ENCODE assay signal across 9 cellular contexts in genomic region chr3:13111173-13111873, GRCh38. TPM values are rescaled to one million over a fixed set of nuclear protein-coding genes. Genes with fewer than 3 reads are reported as not detected.
DNase-seq lines count a peak whose midpoint lies in the region; ATAC-seq and TF ChIP-seq lines count a peak whose summit lies in the region.
"Had no signal": no experiment of that assay in that cellular context is flagged by ENCODE, and none has a peak within 500 bp of the region (broad histone marks: within the 10 kb centered on the region; RNA-seq: fewer than 3 reads in every experiment).

No MANE protein-coding gene starts in this region.

- no peak overlapping the region for H3K9ac ChIP-seq in SK-N-SH

- H3K9me2 ChIP-seq in SK-N-SH = no peaks in the 10 kb centered on the region

- TF ChIP-seq EP300 in Ishikawa (IDR thresholded peaks at IDR 0.05; ENCODE audit: borderline replicate concordance) = no peak; the same call in 1 of the 2 replicates
- no peak for TF ChIP-seq EP300 in SK-N-SH (IDR thresholded peaks at IDR 0.05; ENCODE audit: borderline replicate concordance in 1 of 2, low read depth in 1 of 2, low read length in 1 of 2)

- intact Hi-C loops in left ventricle myocardium superior (cut with micrococcal nuclease) = no loop called here

- no peak overlapping the region for H3K27ac Mint-ChIP-seq in stimulated activated naive CD8-positive, alpha-beta T cell treated with anti-CD3 and anti-CD28 coated beads, Interleukin-15, amount 100 ng/mL, for 72 hours

- WGBS in SK-N-SH (ENCODE audit: low lambda C conversion rate) = 58% methylated on average over 8 of the region's 9 CpGs

- no peak for DNase-seq in stimulated activated naive CD8-positive, alpha-beta T cell treated with anti-CD3 and anti-CD28 coated beads, Interleukin-15, amount 100 ng/mL, for 72 hours
- DNase-seq in stimulated activated naive CD8-positive, alpha-beta T cell treated with anti-CD3 and anti-CD28 coated beads, Interleukin-15, Interleukin-2, amounts not matched to agents 100 U/mL and 50 U/mL, for 24 hours = no peak
- DNase-seq in left ventricle myocardium superior = peak; percentile 44
- DNase-seq in pons (ENCODE audit: low spot score) = no peak
- no peak for DNase-seq in DMS79 (lab: John Stamatoyannopoulos, UW)
- DNase-seq in medulla oblongata (ENCODE audit: extremely low spot score) = no peak
- no peak for DNase-seq in SK-N-SH

- no peaks in the 10 kb centered on the region; a peak in 1 of 4 replicates for H3K4me1 ChIP-seq in SK-N-SH (ENCODE audit: control insufficient read depth in 1 of 2, insufficient read depth in 2 of 2, low read depth in 1 of 2, low read length in 1 of 2)

- H3K9me3 ChIP-seq in SK-N-SH = no peaks in the 10 kb centered on the region
- H3K9me3 ChIP-seq: neutrophil had no signal

- H3K4me3 Mint-ChIP-seq in stimulated activated naive CD8-positive, alpha-beta T cell treated with anti-CD3 and anti-CD28 coated beads, Interleukin-15, amount 100 ng/mL, for 72 hours = no peak overlapping the region

- no peak overlapping the region for H3K4me3 ChIP-seq in SK-N-SH (ENCODE audit: low read depth in 2 of 2, low read length in 1 of 2)

- ATAC-seq in stimulated activated naive CD8-positive, alpha-beta T cell treated with anti-CD3 and anti-CD28 coated beads, Interleukin-15, amount 100 ng/mL, for 72 hours = peak; percentile 56
- ATAC-seq in stimulated activated naive CD8-positive, alpha-beta T cell treated with anti-CD3 and anti-CD28 coated beads, Interleukin-15, Interleukin-2, amounts not matched to agents 100 U/mL and 50 U/mL, for 24 hours = no peak
- ATAC-seq in left ventricle myocardium superior = peak; percentile 89

- H3K27me3 Mint-ChIP-seq in stimulated activated naive CD8-positive, alpha-beta T cell treated with anti-CD3 and anti-CD28 coated beads, Interleukin-15, amount 100 ng/mL, for 72 hours = peaks cover 5% of the 10 kb centered on the region

- H3K9me3 Mint-ChIP-seq in stimulated activated naive CD8-positive, alpha-beta T cell treated with anti-CD3 and anti-CD28 coated beads, Interleukin-15, amount 100 ng/mL, for 72 hours = no peaks in the 10 kb centered on the region

- H3K4me1 Mint-ChIP-seq in stimulated activated naive CD8-positive, alpha-beta T cell treated with anti-CD3 and anti-CD28 coated beads, Interleukin-15, amount 100 ng/mL, for 72 hours = peaks cover 15% of the 10 kb centered on the region

- CTCF ChIA-PET in SK-N-SH (lab: Yijun Ruan, JAX) = interaction anchor here (0.9 to 4.1 kb wide), 4 partner anchors 10 to 342 kb away, joined by 3 to 18 read pairs (median 6); no protein-coding TSS in a partner anchor

- no peaks in the 10 kb centered on the region for H3K79me2 ChIP-seq in SK-N-SH (ENCODE audit: insufficient read depth)

- H3K36me3 ChIP-seq in SK-N-SH (replicated peaks in 1 of 2; ENCODE audit: control insufficient read depth in 1 of 2, insufficient read depth in 2 of 2, low read length in 1 of 2) = no peaks in the 10 kb centered on the region
- H3K36me3 ChIP-seq: neutrophil had no signal

- TF ChIP-seq CTCF in SK-N-SH (IDR thresholded peaks at IDR 0.05) = no peak

- H2AFZ ChIP-seq in SK-N-SH (ENCODE audit: low read depth) = no peak overlapping the region

- POLR2A ChIA-PET in SK-N-SH (lab: Yijun Ruan, JAX) = no interaction called here

- no peaks in the 10 kb centered on the region for H3K27me3 ChIP-seq in SK-N-SH (ENCODE audit: insufficient read depth)

- no peak overlapping the region for H3K27ac ChIP-seq in SK-N-SH (ENCODE audit: low read depth in 2 of 2, low read length in 1 of 2)
- H3K27ac ChIP-seq: neutrophil had no signal

- no peaks in the 10 kb centered on the region for H4K20me1 ChIP-seq in SK-N-SH (ENCODE audit: insufficient read depth)

- TF ChIP-seq RAD21 in Ishikawa (IDR thresholded peaks at IDR 0.05; ENCODE audit: low read depth) (no peak), SK-N-SH (IDR thresholded peaks at IDR 0.05; ENCODE audit: low read length) (no peak)

- no peaks in the 10 kb centered on the region for H3F3A ChIP-seq in SK-N-SH (replicated peaks; ENCODE audit: insufficient read depth)

- H3K4me2 ChIP-seq in SK-N-SH = no peak overlapping the region

TF ChIP-seq in Ishikawa, 13 proteins besides CTCF, POLR2A, EP300 and RAD21 (continues in another document):
- TF ChIP-seq REST (IDR thresholded peaks at IDR 0.05; ENCODE audit: low read depth) = no peak
- TF ChIP-seq CEBPB (IDR thresholded peaks at IDR 0.05) = no peak
- no peak for TF ChIP-seq EGR1 (IDR thresholded peaks at IDR 0.05)
- TF ChIP-seq TEAD4 (IDR thresholded peaks at IDR 0.05) = no peak
- no peak for TF ChIP-seq YY1 (IDR thresholded peaks at IDR 0.05; ENCODE audit: low read depth)
- TF ChIP-seq CREB1 (IDR thresholded peaks at IDR 0.05; ENCODE audit: low read depth) = no peak
- TF ChIP-seq TCF12 (IDR thresholded peaks at IDR 0.05; ENCODE audit: low read depth) = 0 out of 2 replicates have a peak, but pooled peaks have one; percentile 16
- peak; percentile 26; the same call in 1 of the 2 replicates for TF ChIP-seq MAX (IDR thresholded peaks at IDR 0.05)

TF ChIP-seq in SK-N-SH, 30 proteins besides CTCF, POLR2A, EP300 and RAD21:
- no peak for TF ChIP-seq CHD2 (IDR thresholded peaks at IDR 0.05; ENCODE audit: low read length, partially characterized antibody)
- no peak for TF ChIP-seq POLR2AphosphoS5 (IDR thresholded peaks at IDR 0.05; ENCODE audit: low read depth, low read length)
- TF ChIP-seq TCF12 (IDR thresholded peaks at IDR 0.05) = no peak
- no peak for TF ChIP-seq IRF3 (IDR thresholded peaks at IDR 0.05; ENCODE audit: low read depth, low read length)
- no peak for TF ChIP-seq TAF1 (IDR thresholded peaks at IDR 0.05; ENCODE audit: borderline replicate concordance, low read depth, low read length)
- no peak for TF ChIP-seq FOXM1 (IDR thresholded peaks at IDR 0.05; ENCODE audit: low read depth)
- no peak for TF ChIP-seq PBX3 (IDR thresholded peaks at IDR 0.05)
- no peak for TF ChIP-seq RCOR1 (IDR thresholded peaks at IDR 0.05; ENCODE audit: low read length)
- TF ChIP-seq USF2 (IDR thresholded peaks at IDR 0.05; ENCODE audit: borderline replicate concordance, low read depth, low read length) = no peak
- no peak for TF ChIP-seq MAX (IDR thresholded peaks at IDR 0.05; ENCODE audit: low read depth)
- no peak for TF ChIP-seq SIN3A (IDR thresholded peaks at IDR 0.05; ENCODE audit: borderline replicate concordance, low read depth, low read length)
- TF ChIP-seq TEAD4 (IDR thresholded peaks at IDR 0.05; ENCODE audit: borderline replicate concordance, insufficient read depth) = no peak
- no peak for TF ChIP-seq GATA2 (CRISPR knock-in tag; IDR thresholded peaks at IDR 0.05)

RNA-seq across cellular contexts. Expression of gene IQSEC1, which starts 38.1 kb away (rescaled TPM):
- total RNA-seq in left ventricle myocardium superior = 95.1 TPM
- 4.4 and 6.2 TPM in 2 replicates for polyA plus RNA-seq in SK-N-SH (2012; rRNA removed)
- polyA plus RNA-seq in SK-N-SH (2012; cell fraction: cytosol; rRNA removed) = 4.2 and 5.9 TPM in 2 replicates
- 23.8 and 26.1 TPM in 2 replicates for polyA plus RNA-seq in SK-N-SH (2012; cell fraction: nucleus; rRNA removed)
